Comparison of ENCODE assay signal across 9 cellular contexts in the genomic region with DNA sequence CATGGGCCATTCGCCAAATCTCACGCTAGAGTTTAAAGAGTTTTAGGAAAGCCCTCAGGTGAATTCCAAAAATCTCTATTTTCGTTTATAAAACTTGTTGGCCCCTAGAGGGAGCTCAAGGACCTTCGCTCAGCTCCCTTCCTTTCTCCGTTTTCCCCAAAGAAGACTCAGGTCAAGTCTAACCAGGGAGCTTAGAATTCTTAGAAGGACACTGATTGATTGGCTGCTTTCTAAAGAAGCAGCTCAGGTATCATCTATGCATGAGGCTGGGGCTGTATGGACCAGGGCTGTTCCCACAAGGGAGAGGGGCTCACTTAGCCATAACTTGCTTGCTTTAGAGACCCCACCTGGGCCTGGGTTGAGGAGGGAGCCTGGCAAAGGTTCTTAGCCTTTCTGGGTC. TPM values are rescaled to one million over a fixed set of nuclear protein-coding genes. Genes with fewer than 3 reads are reported as not detected.
DNase-seq lines count a peak whose midpoint lies in the region; ATAC-seq and TF ChIP-seq lines count a peak whose summit lies in the region.
"Had no signal": no experiment of that assay in that cellular context is flagged by ENCODE, and none has a peak within 500 bp of the region (broad histone marks: within the 10 kb centered on the region; RNA-seq: fewer than 3 reads in every experiment).

No MANE protein-coding gene starts in this region.

- peak; percentile 59 for DNase-seq in CD1c-positive myeloid dendritic cell (ENCODE audit: extremely low spot score)
- peak; percentile 45 for DNase-seq in GM13976 (ENCODE audit: low spot score)
- DNase-seq in SHP77 (lab: John Stamatoyannopoulos, UW) = peak; percentile 42
- DNase-seq in esophagus muscularis mucosa (ENCODE audit: extremely low spot score) = peak; percentile 7
- DNase-seq in neural progenitor cell (ENCODE audit: low spot score) = peak; percentile 70
- DNase-seq in cerebellar nuclear complex (lab: John Stamatoyannopoulos, UW) = no peak
- no peak for DNase-seq in stimulated activated CD4-positive, alpha-beta T cell treated with anti-CD3 and anti-CD28 coated beads, Interleukin-15, amount 100 ng/mL, for 24 hours

- TF ChIP-seq CTCF in GM13976 (IDR thresholded peaks at IDR 0.05; ENCODE audit: borderline replicate concordance, control extremely low read depth, extremely low read depth, insufficient read depth, missing control alignments) = peak; percentile 44
- TF ChIP-seq CTCF in esophagus muscularis mucosa (IDR thresholded peaks at IDR 0.05) = peak; percentile 55 to 65 (median 64)
- peak; percentile 79 for TF ChIP-seq CTCF in neural progenitor cell (IDR thresholded peaks at IDR 0.05)

- H3K4me1 ChIP-seq in esophagus muscularis mucosa (peaks cover 0 to 5% (median 0%) of the 10 kb centered on the region in 4 donors), neural progenitor cell (no peaks in the 10 kb centered on the region)

- H3K9ac ChIP-seq in neural progenitor cell = no peak overlapping the region

- H3K4me3 Mint-ChIP-seq in neural progenitor cell = no peak overlapping the region
- H3K4me3 Mint-ChIP-seq: memory B cell had no signal

- no peak overlapping the region for H3K27ac Mint-ChIP-seq in neural progenitor cell
- H3K27ac Mint-ChIP-seq: memory B cell had no signal

- no peaks in the 10 kb centered on the region for H3K4me1 Mint-ChIP-seq in neural progenitor cell
- H3K4me1 Mint-ChIP-seq: memory B cell had no signal

- H3K79me2 ChIP-seq in neural progenitor cell (ENCODE audit: low read depth) = no peaks in the 10 kb centered on the region

- WGBS in esophagus muscularis mucosa = 14% methylated on average over 5 of the region's 5 CpGs

- H3K4me3 ChIP-seq in esophagus muscularis mucosa (no peak overlapping the region), neural progenitor cell (no peak overlapping the region)

- peaks cover 17% of the 10 kb centered on the region for H4K20me1 ChIP-seq in neural progenitor cell (ENCODE audit: low read depth)

- no peak overlapping the region for H3K4me2 ChIP-seq in neural progenitor cell

- H3F3A ChIP-seq in neural progenitor cell (ENCODE audit: low read depth) = peaks cover 8% of the 10 kb centered on the region

- TF ChIP-seq EP300 in esophagus muscularis mucosa (IDR thresholded peaks at IDR 0.05) = no peak

- in situ Hi-C loops in GM13976 (cut with MboI; ENCODE audit: low sequenced_read_pairs, unreplicated experiment) = no loop called here

- H3K36me3 ChIP-seq in esophagus muscularis mucosa = peaks cover 5 to 55% (median 28%) of the 10 kb centered on the region in 4 donors
- H3K36me3 ChIP-seq in neural progenitor cell = peaks cover 11% of the 10 kb centered on the region

- intact Hi-C loops in esophagus muscularis mucosa (cut with DNase I) = loop anchor here (2.0 kb wide), 1 partner anchor 211 kb away; no protein-coding TSS in a partner anchor

- H3K36me3 Mint-ChIP-seq in neural progenitor cell = peaks cover 64% of the 10 kb centered on the region
- H3K36me3 Mint-ChIP-seq: memory B cell had no signal

- H3K27me3 Mint-ChIP-seq in neural progenitor cell (ENCODE audit: insufficient read depth, low read depth) = no peaks in the 10 kb centered on the region

- H3K9me3 Mint-ChIP-seq in neural progenitor cell = peaks cover 12% of the 10 kb centered on the region
- H3K9me3 Mint-ChIP-seq: memory B cell had no signal

- TF ChIP-seq POLR2A in esophagus muscularis mucosa (IDR thresholded peaks at IDR 0.05; ENCODE audit: low read depth) = no peak

- no peak overlapping the region for H2AFZ ChIP-seq in neural progenitor cell (replicated peaks)

- no peaks in the 10 kb centered on the region for H3K27me3 ChIP-seq in esophagus muscularis mucosa
- H3K27me3 ChIP-seq in neural progenitor cell = no peaks in the 10 kb centered on the region

- H3K9me3 ChIP-seq in esophagus muscularis mucosa = peaks cover 0 to 8% (median 0%) of the 10 kb centered on the region in 4 donors
- H3K9me3 ChIP-seq in neural progenitor cell (ENCODE audit: low read depth) = no peaks in the 10 kb centered on the region

- peak; percentile 63 for ATAC-seq in HG03432 (IDR thresholded peaks at IDR 0.05; ENCODE audit: unreplicated experiment)

- no peak overlapping the region for H3K27ac ChIP-seq in esophagus muscularis mucosa (replicated peaks in 1 of 4)
- H3K27ac ChIP-seq in neural progenitor cell = no peak overlapping the region

RNA-seq across cellular contexts. Expression of a gene that starts 20.5 kb away (rescaled TPM):
- total RNA-seq in esophagus muscularis mucosa (10 to 100 TPM; 14.5 to 31.3 (median 22.2) TPM), neural progenitor cell (ENCODE audit: low replicate concordance) (47.1 and 70.4 TPM in 2 replicates)

RNA-seq across cellular contexts. Expression of a gene that starts 52.9 kb away (rescaled TPM):
- total RNA-seq in esophagus muscularis mucosa (10 to 100 TPM; 43.8 to 55.1 (median 48.9) TPM), neural progenitor cell (ENCODE audit: low replicate concordance) (14.1 and 17.3 TPM in 2 replicates)

Comparison
In these comparisons a context has a peak if more than half of its experiments do, and no peak if none do; other contexts are left out.
1. DNase-seq: peak in CD1c-positive myeloid dendritic cell (single experiment), GM13976 (single experiment), SHP77 (2 of 2), esophagus muscularis mucosa (single experiment) and neural progenitor cell (single experiment); none in cerebellar nuclear complex (0 of 2) and stimulated activated CD4-positive, alpha-beta T cell treated with anti-CD3 and anti-CD28 coated beads, Interleukin-15, amount 100 ng/mL, for 24 hours (single experiment).
2. Peak in every context shown above with its lines, with median percentiles within 50 percentile points of each other: CTCF ChIP-seq.